Comparison of ENCODE assay signal across 22 cellular contexts in genomic region chr9:2180704-2181103, GRCh38.
DNase-seq lines count a peak whose midpoint lies in the region; ATAC-seq and TF ChIP-seq lines count a peak whose summit lies in the region.
"Had no signal": no experiment of that assay in that cellular context is flagged by ENCODE, and none has a peak within 500 bp of the region (broad histone marks: within the 10 kb centered on the region; RNA-seq: fewer than 3 reads in every experiment).

No MANE protein-coding gene starts in this region.

- in situ Hi-C loops in IMR-90 (cut with MboI; ENCODE audit: low sequenced_read_pairs) = no loop called here

- no peak overlapping the region for H3K56ac ChIP-seq in IMR-90 (ENCODE audit: extremely low read depth, insufficient read depth, low read length)

- H3K9me3 Mint-ChIP-seq in neural progenitor cell = no peaks in the 10 kb centered on the region
- H3K9me3 Mint-ChIP-seq: activated T-helper 17 cell treated with anti-CD3 and anti-CD28 coated beads, Interleukin-2, amount 50 U/mL, for 72 hours; stimulated activated memory B cell treated with anti-CD40 and anti-IgM and Interleukin-4, amounts not matched to agents 10 μg/mL and 1 μg/mL and 100 μg/mL, for 72 hours had no signal

- H3K79me2 ChIP-seq in neural progenitor cell (ENCODE audit: low read depth) = no peaks in the 10 kb centered on the region

- TF ChIP-seq RAD21 in IMR-90 (IDR thresholded peaks at IDR 0.05; ENCODE audit: low read length) = no peak

- H3K18ac ChIP-seq in IMR-90 (ENCODE audit: low read depth, low read length) = no peak overlapping the region

- no CpG with 5 or more reads among the region's 2 CpGs for whole genome bisulfite sequencing in IMR-90 (ENCODE audit: extremely low coverage in 2 of 2, insufficient read length in 1 of 2), 2 experiments

- no peaks in the 10 kb centered on the region; a peak in 1 of 4 replicates for H3K79me1 ChIP-seq in IMR-90 (ENCODE audit: low read depth in 1 of 2, low read length in 2 of 2)

- no peak overlapping the region for H2BK120ac ChIP-seq in IMR-90 (ENCODE audit: low read depth, low read length)

- H4K20me1 ChIP-seq in IMR-90 (ENCODE audit: insufficient read depth, low read length) (no peaks in the 10 kb centered on the region), neural progenitor cell (ENCODE audit: low read depth) (no peaks in the 10 kb centered on the region)
- H4K20me1 ChIP-seq: BLaER1 had no signal

- H3F3A ChIP-seq in neural progenitor cell (ENCODE audit: low read depth) = no peaks in the 10 kb centered on the region

- no peak overlapping the region for H3K4me3 Mint-ChIP-seq in neural progenitor cell
- H3K4me3 Mint-ChIP-seq: activated naive CD8-positive, alpha-beta T cell; activated T-helper 17 cell treated with anti-CD3 and anti-CD28 coated beads, Interleukin-2, amount 50 U/mL, for 72 hours; stimulated activated memory B cell treated with anti-CD40 and anti-IgM and Interleukin-4, amounts not matched to agents 10 μg/mL and 1 μg/mL and 100 μg/mL, for 72 hours had no signal

- dilution Hi-C loops in IMR-90 (cut with HindIII; ENCODE audit: low sequenced_read_pairs, unreplicated experiment) = no loop called here

- TF ChIP-seq POLR2A in IMR-90 (IDR thresholded peaks at IDR 0.05; ENCODE audit: low read depth, low read length) = no peak

- H3K36me3 ChIP-seq in IMR-90 (ENCODE audit: control insufficient read depth, insufficient read depth, low read length) = no peaks in the 10 kb centered on the region
- H3K36me3 ChIP-seq in neural progenitor cell = no peaks in the 10 kb centered on the region

- no peaks in the 10 kb centered on the region for H3K27me3 Mint-ChIP-seq in neural progenitor cell (ENCODE audit: insufficient read depth, low read depth)
- H3K27me3 Mint-ChIP-seq: activated naive CD8-positive, alpha-beta T cell; activated T-helper 17 cell treated with anti-CD3 and anti-CD28 coated beads, Interleukin-2, amount 50 U/mL, for 72 hours; stimulated activated memory B cell treated with anti-CD40 and anti-IgM and Interleukin-4, amounts not matched to agents 10 μg/mL and 1 μg/mL and 100 μg/mL, for 72 hours had no signal

- intact Hi-C loops in IMR-90 (cut with micrococcal nuclease) = no loop called here

- TF ChIP-seq CTCF in IMR-90 (conservative IDR thresholded peaks at IDR 0.05; ENCODE audit: low read depth, low read length) = no peak
- no peak for TF ChIP-seq CTCF in fibroblast of pulmonary artery (IDR thresholded peaks at IDR 0.05; ENCODE audit: low read length, missing control alignments)
- TF ChIP-seq CTCF in neural progenitor cell (IDR thresholded peaks at IDR 0.05) = no peak
- no peak for TF ChIP-seq CTCF in GM10266 (IDR thresholded peaks at IDR 0.05; ENCODE audit: control insufficient read depth, insufficient read depth, low read depth, missing control alignments)

- H3K4me3 ChIP-seq in IMR-90 (ENCODE audit: insufficient read depth, low read depth, low read length) (no peak overlapping the region), fibroblast of pulmonary artery (replicated peaks; ENCODE audit: low read depth, low read length) (no peak overlapping the region), neural progenitor cell (no peak overlapping the region)
- H3K4me3 ChIP-seq: BLaER1, body of pancreas, esophagus squamous epithelium, K562 had no signal

- H2AFZ ChIP-seq in IMR-90 (replicated peaks; ENCODE audit: low read length, poor library complexity) = no peak overlapping the region
- H2AFZ ChIP-seq in neural progenitor cell (replicated peaks) = no peak overlapping the region

- H2AK5ac ChIP-seq in IMR-90 (ENCODE audit: low read depth, low read length) = no peak overlapping the region

- ATAC-seq in IMR-90 (ENCODE audit: low read depth) = peak; percentile 63
- ATAC-seq: activated T-helper 17 cell treated with anti-CD3 and anti-CD28 coated beads, Interleukin-2, amount 50 U/mL, for 72 hours; body of pancreas; K562; PC-3; stimulated activated memory B cell treated with anti-CD40 and anti-IgM and Interleukin-4, amounts not matched to agents 10 μg/mL and 1 μg/mL and 100 μg/mL, for 72 hours had no signal

- H3K4me2 ChIP-seq in IMR-90 (ENCODE audit: low read depth, low read length) = no peak overlapping the region
- no peak overlapping the region for H3K4me2 ChIP-seq in neural progenitor cell
- H3K4me2 ChIP-seq: BLaER1 had no signal

- H2BK5ac ChIP-seq in IMR-90 (ENCODE audit: low read depth, low read length, poor library complexity, severe bottlenecking) = no peak overlapping the region

- H4K91ac ChIP-seq in IMR-90 (ENCODE audit: insufficient read depth, low read depth, low read length) = no peak overlapping the region

- H3K9me1 ChIP-seq in IMR-90 (ENCODE audit: insufficient read depth, low read length) = no peaks in the 10 kb centered on the region; the same call in 1 of the 2 replicates

- H3K27ac ChIP-seq in IMR-90 (ENCODE audit: insufficient read depth, low read length) (no peak overlapping the region), neural progenitor cell (no peak overlapping the region)
- H3K27ac ChIP-seq: BLaER1, body of pancreas, esophagus squamous epithelium had no signal

- no TSS peak for BruUV-seq in IMR-90 (replicated peaks; lab: Mats Ljungman, UMichigan)

- H2AK9ac ChIP-seq in IMR-90 (replicated peaks; ENCODE audit: low read depth, low read length, poor library complexity) = no peak overlapping the region

- no peaks in the 10 kb centered on the region for H3K27me3 ChIP-seq in IMR-90 (ENCODE audit: control insufficient read depth, insufficient read depth, low read length)
- H3K27me3 ChIP-seq in neural progenitor cell = no peaks in the 10 kb centered on the region
- H3K27me3 ChIP-seq: BLaER1, body of pancreas, esophagus squamous epithelium had no signal

- peak overlapping the region; percentile 98 for H3K27ac Mint-ChIP-seq in neural progenitor cell
- H3K27ac Mint-ChIP-seq: activated naive CD8-positive, alpha-beta T cell; stimulated activated memory B cell treated with anti-CD40 and anti-IgM and Interleukin-4, amounts not matched to agents 10 μg/mL and 1 μg/mL and 100 μg/mL, for 72 hours had no signal

- H2BK15ac ChIP-seq in IMR-90 (ENCODE audit: low read depth, low read length) = no peak overlapping the region

- CTCF ChIA-PET in IMR-90 (lab: Yijun Ruan, JAX) = interaction anchor here (1.1 to 1.9 kb wide), 2 partner anchors 23 to 48 kb away, joined by 4 to 5 read pairs; no protein-coding TSS in a partner anchor

- H3K4me1 Mint-ChIP-seq in neural progenitor cell = peaks cover 36% of the 10 kb centered on the region
- H3K4me1 Mint-ChIP-seq: stimulated activated memory B cell treated with anti-CD40 and anti-IgM and Interleukin-4, amounts not matched to agents 10 μg/mL and 1 μg/mL and 100 μg/mL, for 72 hours had no signal

- DNase-seq in EL = peak; percentile 25
- peak; percentile 27 for DNase-seq in IMR-90
- peak; percentile 36 for DNase-seq in fibroblast of pulmonary artery (ENCODE audit: low read depth)
- no peak for DNase-seq in neural progenitor cell (ENCODE audit: low spot score)
- no peak for DNase-seq in activated CD4-positive, alpha-beta T cell treated with anti-CD3 and anti-CD28 coated beads for 1 hour
- DNase-seq in HK-2 (ENCODE audit: unreplicated experiment) = no peak
- no peak for DNase-seq in GM10266 (ENCODE audit: extremely low spot score)
- no peak for DNase-seq in GM03348 (ENCODE audit: low spot score)
- DNase-seq: activated CD4-positive, alpha-beta T cell treated with anti-CD3 and anti-CD28 coated beads, Interleukin-2, amount 50 U/mL, for 4 hours; body of pancreas; DMS79; effector CD8-positive, alpha-beta T cell; esophagus squamous epithelium; NCI-H2029 treated with DMSO at 0.1 percent for 48 hours; PC-3; Right ventricle myocardium superior; stimulated activated CD4-positive, alpha-beta T cell treated with anti-CD3 and anti-CD28 coated beads, Interleukin-2, amount 100 ng/mL, for 48 hours had no signal

- no peak overlapping the region for H3K14ac ChIP-seq in IMR-90 (replicated peaks; ENCODE audit: low read depth, low read length)

- H3K23ac ChIP-seq in IMR-90 (ENCODE audit: low read depth, low read length) = no peak overlapping the region

- H2BK20ac ChIP-seq in IMR-90 (ENCODE audit: low read depth, low read length) = no peak overlapping the region

- H3K4me1 ChIP-seq in IMR-90 (ENCODE audit: control insufficient read depth, insufficient read depth, low read length) (peaks cover 3% of the 10 kb centered on the region), neural progenitor cell (peaks cover 26% of the 10 kb centered on the region)

- peaks cover 4% of the 10 kb centered on the region for H3K36me3 Mint-ChIP-seq in neural progenitor cell

- H3K9me3 ChIP-seq in IMR-90 (ENCODE audit: control insufficient read depth, insufficient read depth, low read length) (no peaks in the 10 kb centered on the region), neural progenitor cell (ENCODE audit: low read depth) (no peaks in the 10 kb centered on the region)
- H3K9me3 ChIP-seq: BLaER1, body of pancreas, esophagus squamous epithelium had no signal

- POLR2A ChIA-PET in IMR-90 (lab: Charles Lee; ENCODE audit: unreplicated experiment) = interaction anchor here (0.5 kb wide), 1 partner anchor 663 kb away, joined by 6 read pairs; no protein-coding TSS in a partner anchor

- no peak overlapping the region for H4K5ac ChIP-seq in IMR-90 (ENCODE audit: low read depth, low read length)

- no peak overlapping the region for H3K9ac ChIP-seq in IMR-90 (ENCODE audit: low read depth, low read length)
- no peak overlapping the region for H3K9ac ChIP-seq in neural progenitor cell
- H3K9ac ChIP-seq: BLaER1 had no signal

- H4K8ac ChIP-seq in IMR-90 (ENCODE audit: low read depth in 2 of 2, low read length in 2 of 2) = no peak overlapping the region

- no peak overlapping the region for H3K4ac ChIP-seq in IMR-90 (ENCODE audit: low read depth, low read length)

TF ChIP-seq in IMR-90, 13 proteins besides CTCF, POLR2A, EP300 and RAD21 (continues in another document):
- TF ChIP-seq BHLHE40 (IDR thresholded peaks at IDR 0.05; ENCODE audit: low read depth, low read length) = no peak
- no peak for TF ChIP-seq NFE2L2 (IDR thresholded peaks at IDR 0.05; ENCODE audit: low read depth, low read length)
- TF ChIP-seq, protein P1, sequence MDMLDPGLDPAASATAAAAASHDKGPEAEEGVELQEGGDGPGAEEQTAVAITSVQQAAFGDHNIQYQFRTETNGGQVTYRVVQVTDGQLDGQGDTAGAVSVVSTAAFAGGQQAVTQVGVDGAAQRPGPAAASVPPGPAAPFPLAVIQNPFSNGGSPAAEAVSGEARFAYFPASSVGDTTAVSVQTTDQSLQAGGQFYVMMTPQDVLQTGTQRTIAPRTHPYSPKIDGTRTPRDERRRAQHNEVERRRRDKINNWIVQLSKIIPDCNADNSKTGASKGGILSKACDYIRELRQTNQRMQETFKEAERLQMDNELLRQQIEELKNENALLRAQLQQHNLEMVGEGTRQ (IDR thresholded peaks at IDR 0.05; ENCODE audit: low read depth, low read length) = no peak
- TF ChIP-seq FOS (IDR thresholded peaks at IDR 0.05; ENCODE audit: low read depth, low read length) = no peak
- no peak for TF ChIP-seq MAZ (IDR thresholded peaks at IDR 0.05; ENCODE audit: borderline replicate concordance, low read depth, low read length)
- no peak for TF ChIP-seq MAFK (IDR thresholded peaks at IDR 0.05; ENCODE audit: low read depth, low read length)
- TF ChIP-seq RCOR1 (IDR thresholded peaks at IDR 0.05; ENCODE audit: insufficient replicate concordance, low read length) = no peak
- TF ChIP-seq SMC3 (IDR thresholded peaks at IDR 0.05; ENCODE audit: low read depth, low read length) = no peak
- TF ChIP-seq CEBPB (IDR thresholded peaks at IDR 0.05; ENCODE audit: low read depth, low read length) = no peak

Comparison
In these comparisons a context has a peak if more than half of its experiments do, and no peak if none do; other contexts are left out.
1. DNase-seq: peak in EL (single experiment), IMR-90 (single experiment) and fibroblast of pulmonary artery (single experiment); none in neural progenitor cell (single experiment), activated CD4-positive, alpha-beta T cell treated with anti-CD3 and anti-CD28 coated beads for 1 hour (single experiment), HK-2 (single experiment), GM10266 (single experiment) and GM03348 (single experiment).